Comparison of ENCODE assay signal across 8 cellular contexts in the genomic region with DNA sequence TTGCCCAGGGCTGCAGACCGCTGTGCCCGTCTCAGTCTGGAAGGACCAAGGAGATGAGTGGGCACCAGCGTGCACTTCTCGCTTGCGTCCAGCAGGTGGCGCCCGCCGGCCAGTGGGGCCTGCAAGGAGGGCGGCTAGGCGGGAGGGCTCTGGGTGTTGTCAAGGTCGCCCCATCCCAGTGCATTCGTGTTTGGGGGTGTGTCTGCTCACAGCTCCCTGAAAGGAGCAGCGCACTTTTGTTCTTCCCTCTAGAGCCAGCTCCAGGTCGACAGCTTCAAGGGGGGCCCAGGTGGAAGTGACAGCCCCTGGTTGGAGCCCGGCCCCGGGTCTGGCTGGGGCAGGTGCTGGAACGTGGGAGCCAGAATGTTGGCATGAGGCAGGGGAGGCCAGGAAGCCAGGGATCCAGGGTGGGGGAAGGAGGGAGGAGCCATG. TPM values are rescaled to one million over a fixed set of nuclear protein-coding genes. Genes with fewer than 3 reads are reported as not detected.
DNase-seq lines count a peak whose midpoint lies in the region; ATAC-seq and TF ChIP-seq lines count a peak whose summit lies in the region.

No MANE protein-coding gene starts in this region.

- CTCF ChIA-PET in SK-N-SH (lab: Yijun Ruan, JAX), result interaction anchor here (0.6 to 2.5 kb wide), 11 partner anchors 9 to 496 kb away, joined by 3 to 9 read pairs (median 4); no protein-coding TSS in a partner anchor

- peak; percentile 96 for TF ChIP-seq CTCF in DOHH2 (IDR thresholded peaks at IDR 0.05; ENCODE audit: low read depth, low read length, poor library complexity, severe bottlenecking)
- TF ChIP-seq CTCF in SK-N-SH (IDR thresholded peaks at IDR 0.05), result peak; percentile 68

- H3K27me3 ChIP-seq in DOHH2 (ENCODE audit: control insufficient read depth, low read length) (peaks cover 2% of the 10 kb centered on the region; the same call in 1 of the 2 replicates), SK-N-SH (ENCODE audit: insufficient read depth) (no peaks in the 10 kb centered on the region)

- H4K20me1 ChIP-seq in DOHH2 (ENCODE audit: control insufficient read depth, insufficient read depth, low read depth, low read length), result no peaks in the 10 kb centered on the region
- no peaks in the 10 kb centered on the region for H4K20me1 ChIP-seq in SK-N-SH (ENCODE audit: insufficient read depth)

- intact Hi-C loops in posterior cingulate gyrus (cut with DNase I), result loop anchor here (1.0 kb wide), 1 partner anchor 438 kb away; no protein-coding TSS in a partner anchor

- H3K27ac ChIP-seq in DOHH2 (ENCODE audit: low read depth, low read length) (no peak overlapping the region), SK-N-SH (ENCODE audit: low read depth in 2 of 2, low read length in 1 of 2) (no peak overlapping the region)

- WGBS in SK-N-SH (ENCODE audit: low lambda C conversion rate), result 7% methylated on average over 7 of the region's 17 CpGs

- H3K79me2 ChIP-seq in DOHH2 (ENCODE audit: control insufficient read depth, low read length) (no peaks in the 10 kb centered on the region), SK-N-SH (ENCODE audit: insufficient read depth) (no peaks in the 10 kb centered on the region)

- POLR2A ChIA-PET in SK-N-SH (lab: Yijun Ruan, JAX), result no interaction called here

- H2AFZ ChIP-seq in SK-N-SH (ENCODE audit: low read depth), result no peak overlapping the region

- no peak for ATAC-seq in HG03460 (IDR thresholded peaks at IDR 0.05; ENCODE audit: unreplicated experiment)

- TF ChIP-seq EP300 in SK-N-SH (IDR thresholded peaks at IDR 0.05; ENCODE audit: borderline replicate concordance in 1 of 2, low read depth in 1 of 2, low read length in 1 of 2), result no peak

- H3K9ac ChIP-seq in SK-N-SH, result no peak overlapping the region

- no peaks in the 10 kb centered on the region for H3K36me3 ChIP-seq in DOHH2 (ENCODE audit: control insufficient read depth, low read length)
- H3K36me3 ChIP-seq in SK-N-SH (replicated peaks in 1 of 2; ENCODE audit: control insufficient read depth in 1 of 2, insufficient read depth in 2 of 2, low read length in 1 of 2), result no peaks in the 10 kb centered on the region

- H3K9me3 ChIP-seq in DOHH2 (ENCODE audit: control insufficient read depth, insufficient read depth, low read length) (no peaks in the 10 kb centered on the region), SK-N-SH (no peaks in the 10 kb centered on the region)

- no peaks in the 10 kb centered on the region for H3F3A ChIP-seq in DOHH2 (ENCODE audit: control insufficient read depth, insufficient read depth)
- no peaks in the 10 kb centered on the region for H3F3A ChIP-seq in SK-N-SH (replicated peaks; ENCODE audit: insufficient read depth)

- H3K4me3 ChIP-seq in DOHH2 (ENCODE audit: low read length) (no peak overlapping the region), SK-N-SH (ENCODE audit: low read depth in 2 of 2, low read length in 1 of 2) (peak overlapping the region in 1 of 2 experiments; percentile 48; a peak in 1 of 4 replicates)

- H3K9me2 ChIP-seq in DOHH2 (replicated peaks; ENCODE audit: control insufficient read depth, low read length) (no peaks in the 10 kb centered on the region), SK-N-SH (no peaks in the 10 kb centered on the region)

- DNase-seq in M059J (ENCODE audit: low read depth) (peak; percentile 51), SK-N-SH (peak; percentile 81), glomerular visceral epithelial cell (ENCODE audit: extremely low spot score) (peak; percentile 56), posterior cingulate gyrus (peak; percentile 69 to 97 (median 85)), ureter (ENCODE audit: low spot score) (peak; percentile 73)
- DNase-seq in activated gamma-delta T cell treated with anti-CD3 and anti-CD28 coated beads, Interleukin-2, amount 50 U/mL, for 16 hours (ENCODE audit: low read depth), result peak; percentile 72

- H3K4me2 ChIP-seq in DOHH2 (ENCODE audit: low read length), result no peak overlapping the region
- H3K4me2 ChIP-seq in SK-N-SH, result no peak overlapping the region

- TF ChIP-seq RAD21 in SK-N-SH (IDR thresholded peaks at IDR 0.05; ENCODE audit: low read length), result peak; percentile 81

- no peaks in the 10 kb centered on the region for H3K4me1 ChIP-seq in DOHH2 (ENCODE audit: control insufficient read depth, low read length)
- H3K4me1 ChIP-seq in SK-N-SH (ENCODE audit: control insufficient read depth in 1 of 2, insufficient read depth in 2 of 2, low read depth in 1 of 2, low read length in 1 of 2), result no peaks in the 10 kb centered on the region; a peak in 1 of 4 replicates

TF ChIP-seq in SK-N-SH, 30 proteins besides CTCF, POLR2A, EP300 and RAD21:
- no peak for TF ChIP-seq CHD2 (IDR thresholded peaks at IDR 0.05; ENCODE audit: low read length, partially characterized antibody)
- peak; percentile 83 for TF ChIP-seq SMC3 (IDR thresholded peaks at IDR 0.05; ENCODE audit: low read depth, low read length)

RNA-seq across cellular contexts. Expression of a gene that starts 23.4 kb away (rescaled TPM):
- 0.05 TPM in 1 of 2 replicates, not detected in the other for total RNA-seq in M059J (2014; rRNA removed; shearing (Covaris generic))
- polyA plus RNA-seq in SK-N-SH (2012; rRNA removed), result 0.03 and 0.05 TPM in 2 replicates
- polyA plus RNA-seq in SK-N-SH (2012; cell fraction: cytosol; rRNA removed), result 0.01 TPM in 1 of 2 replicates, not detected in the other
- 0.06 and 0.07 TPM in 2 replicates for polyA plus RNA-seq in SK-N-SH (2012; cell fraction: nucleus; rRNA removed)
- 0.78 TPM for total RNA-seq in ureter

RNA-seq across cellular contexts. Expression of a gene that starts 45.3 kb away (rescaled TPM):
- 11.5 and 17.4 TPM in 2 replicates for total RNA-seq in M059J (2014; rRNA removed; shearing (Covaris generic))
- polyA plus RNA-seq in SK-N-SH (2012; rRNA removed), result 0.06 and 0.56 TPM in 2 replicates
- polyA plus RNA-seq in SK-N-SH (2012; cell fraction: cytosol; rRNA removed), result 0.15 and 0.22 TPM in 2 replicates
- polyA plus RNA-seq in SK-N-SH (2012; cell fraction: nucleus; rRNA removed), result 0.24 and 0.47 TPM in 2 replicates
- total RNA-seq in ureter, result 19.0 TPM
